Comparison of ENCODE assay signal across 21 cellular contexts in the genomic region with DNA sequence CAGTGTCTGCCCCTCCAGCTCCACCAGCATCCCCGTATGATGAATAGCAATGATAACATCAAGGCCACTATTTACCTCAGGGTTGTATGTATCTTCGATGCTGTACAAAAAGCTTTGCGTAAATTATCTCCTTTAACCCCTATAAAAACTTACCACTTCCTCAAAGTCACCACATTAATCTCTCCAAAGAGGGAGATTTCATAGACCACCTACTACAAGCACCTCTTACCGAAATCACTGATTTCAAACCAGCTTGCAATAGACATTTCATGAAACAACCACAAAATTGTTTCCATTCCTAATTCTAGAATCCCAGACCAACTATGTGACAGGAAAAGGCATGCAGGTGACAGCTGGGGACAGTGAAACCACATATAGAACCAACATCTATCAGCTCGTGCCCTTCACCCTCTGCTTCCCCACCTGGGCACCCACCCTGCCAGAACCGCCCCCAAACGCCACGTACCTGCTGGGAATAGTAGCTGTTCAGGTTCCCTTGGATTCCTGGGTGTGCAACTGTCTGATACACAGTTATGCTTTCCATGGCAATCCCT. TPM values are rescaled to one million over a fixed set of nuclear protein-coding genes. Genes with fewer than 3 reads are reported as not detected.
DNase-seq lines count a peak whose midpoint lies in the region; ATAC-seq and TF ChIP-seq lines count a peak whose summit lies in the region.
"Had no signal": no experiment of that assay in that cellular context is flagged by ENCODE, and none has a peak within 500 bp of the region (broad histone marks: within the 10 kb centered on the region; RNA-seq: fewer than 3 reads in every experiment).

No MANE protein-coding gene starts in this region.

- H3K27me3 ChIP-seq in left ventricle myocardium inferior (ENCODE audit: low read depth) (no peaks in the 10 kb centered on the region), layer of hippocampus (ENCODE audit: control insufficient read depth, insufficient read depth, low read length) (no peaks in the 10 kb centered on the region)
- H3K27me3 ChIP-seq: BE2C, Peyer's patch had no signal

- ATAC-seq in Right ventricle myocardium inferior, result no peak
- no peak for ATAC-seq in T-helper 17 cell

- H3K36me3 Mint-ChIP-seq in T-helper 17 cell (ENCODE audit: low read depth), result peaks cover 12% of the 10 kb centered on the region

- no peak overlapping the region for H3K4me3 ChIP-seq in left ventricle myocardium inferior
- H3K4me3 ChIP-seq: Peyer's patch had no signal

- no peak for DNase-seq in left ventricle myocardium inferior
- no peak for DNase-seq in Right ventricle myocardium inferior (ENCODE audit: missing footprints)
- no peak for DNase-seq in T-helper 17 cell
- DNase-seq in SIG-M5 treated with dmso at 0.1 percent for 504 hours (lab: John Stamatoyannopoulos, UW; ENCODE audit: unreplicated experiment), result no peak
- DNase-seq in EL, result no peak
- DNase-seq in germinal center (ENCODE audit: low spot score), result no peak
- DNase-seq: BE2C, DMS79, H7, Karpas-422, NCI-H1092, NCI-H1436 treated with DMSO at 0.1 percent for 48 hours, NCI-H2029, NCI-H446, NCI-H69 had no signal

- H3K4me3 Mint-ChIP-seq in T-helper 17 cell, result no peak overlapping the region

- TF ChIP-seq CTCF in left ventricle myocardium inferior (IDR thresholded peaks at IDR 0.05; ENCODE audit: borderline replicate concordance), result no peak

- no peaks in the 10 kb centered on the region for H3K27me3 Mint-ChIP-seq in T-helper 17 cell

- intact Hi-C loops in left ventricle myocardium inferior (cut with micrococcal nuclease), result no loop called here
- intact Hi-C loops in Right ventricle myocardium inferior (cut with DNase I), result no loop called here

- H3K36me3 ChIP-seq in left ventricle myocardium inferior, result peaks cover 79% of the 10 kb centered on the region

- peaks cover 4% of the 10 kb centered on the region for H3K4me1 Mint-ChIP-seq in T-helper 17 cell

- peak overlapping the region; percentile 16 for H3K27ac Mint-ChIP-seq in T-helper 17 cell

- H3K9me3 ChIP-seq in left ventricle myocardium inferior (replicated peaks) (no peaks in the 10 kb centered on the region), T-helper 17 cell (ENCODE audit: control insufficient read depth, low read length, poor library complexity, severe bottlenecking) (no peaks in the 10 kb centered on the region)
- H3K9me3 ChIP-seq: BE2C, Peyer's patch had no signal

- H3K4me1 ChIP-seq in left ventricle myocardium inferior, result peaks cover 13% of the 10 kb centered on the region
- H3K4me1 ChIP-seq: BE2C, Peyer's patch had no signal

- peak overlapping the region; percentile 65 for H3K27ac ChIP-seq in left ventricle myocardium inferior (replicated peaks)
- H3K27ac ChIP-seq in layer of hippocampus (ENCODE audit: low read depth, low read length), result peak overlapping the region; percentile 81
- H3K27ac ChIP-seq: Peyer's patch had no signal

RNA-seq across cellular contexts. Expression of a gene that starts 20.1 kb away (rescaled TPM):
- total RNA-seq in left ventricle myocardium inferior, result not detected
- not detected for total RNA-seq in Right ventricle myocardium inferior
- total RNA-seq in T-helper 17 cell, result under 1 TPM; 0.29 to 0.42 TPM
- total RNA-seq: A172, G401, H7, HT-29, MCF 10A had no signal

RNA-seq across cellular contexts. Expression of a gene that starts 27.3 kb away (rescaled TPM):
- 80.4 TPM for total RNA-seq in left ventricle myocardium inferior
- 71.8 TPM for total RNA-seq in Right ventricle myocardium inferior
- 10 to 100 TPM; 29.0 to 30.7 TPM for total RNA-seq in T-helper 17 cell

RNA-seq across cellular contexts. Expression of a gene that starts 27.6 kb away (rescaled TPM):
- total RNA-seq in left ventricle myocardium inferior, result 45.1 TPM
- 38.4 TPM for total RNA-seq in Right ventricle myocardium inferior
- 10 to 100 TPM; 43.2 to 44.9 TPM for total RNA-seq in T-helper 17 cell
